21 cellular contexts compared by ENCODE assay signal in the genomic region with DNA sequence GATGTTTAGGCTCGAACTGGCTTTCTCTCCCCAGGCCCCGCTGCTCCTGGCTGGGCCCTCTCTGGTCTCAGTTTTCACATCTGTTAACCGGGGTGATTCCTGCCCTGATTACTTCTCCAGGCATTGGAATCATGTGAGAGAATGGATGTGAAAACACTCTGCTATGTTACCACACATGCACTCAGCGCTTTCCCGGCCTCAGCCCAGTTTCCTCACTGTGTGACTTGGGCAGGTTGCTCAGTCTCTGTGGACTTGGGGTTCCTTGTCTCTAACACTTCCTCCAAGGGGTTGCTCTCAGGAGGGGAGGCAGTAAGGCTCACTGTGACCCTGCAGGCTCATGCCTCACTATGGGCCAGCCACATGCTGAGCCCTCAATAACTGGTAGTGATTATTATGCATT.
"Had no signal": no experiment of that assay in that cellular context is flagged by ENCODE, and none has a peak within 500 bp of the region (broad histone marks: within the 10 kb centered on the region; RNA-seq: fewer than 3 reads in every experiment).

No MANE protein-coding gene starts in this region.

- H3K27me3 ChIP-seq: adrenal gland, ascending aorta, brain microvascular endothelial cell, right lobe of liver had no signal

- H3K9me3 ChIP-seq: adrenal gland, ascending aorta, left ventricle myocardium inferior, right lobe of liver had no signal

- DNase-seq: activated CD4-positive, alpha-beta T cell treated with anti-CD3 and anti-CD28 coated beads, Interleukin-2, amount 10 ng/mL, durations not matched to agents 24 days and 14 days; activated CD8-positive, alpha-beta T cell treated with anti-CD3 and anti-CD28 coated beads, Interleukin-2, amount 10 ng/mL, durations not matched to agents 7 days and 5 days; activated T-cell treated with anti-CD3 and anti-CD28 coated beads, Interleukin-2, amount 50 U/mL, for 24 hours; brain microvascular endothelial cell; caudate nucleus; dermis blood vessel endothelial cell; effector memory CD4-positive, alpha-beta T cell; foreskin melanocyte; left ventricle myocardium inferior; mammary epithelial cell; occipital lobe; right lobe of liver; stimulated activated CD4-positive, alpha-beta T cell treated with anti-CD3 and anti-CD28 coated beads, Interleukin-2, amount 100 ng/mL, for 48 hours; stimulated activated CD8-positive, alpha-beta memory T cell treated with anti-CD3 and anti-CD28 coated beads, Interleukin-4, amount 100 ng/mL, for 48 hours; stimulated activated naive B cell treated with anti-CD40 and anti-IgM and Interleukin-4, amounts not matched to agents 10 μg/mL and 1 μg/mL and 100 μg/mL, for 72 hours had no signal

- H3K9me3 Mint-ChIP-seq: activated naive CD4-positive, alpha-beta T cell treated with anti-CD3 and anti-CD28 coated beads, Interleukin-2, amount 50 U/mL, for 72 hours; activated T-cell treated with anti-CD3 and anti-CD28 coated beads, Interleukin-2, amount 50 U/mL, for 24 hours; activated T-helper 17 cell treated with anti-CD3 and anti-CD28 coated beads, Interleukin-2, amount 50 U/mL, for 72 hours; nephron progenitor cell had no signal

- H3K27ac Mint-ChIP-seq: activated CD4-positive, alpha-beta T cell treated with anti-CD3 and anti-CD28 coated beads, Interleukin-2, amount 10 ng/mL, durations not matched to agents 24 days and 14 days; activated CD8-positive, alpha-beta T cell treated with anti-CD3 and anti-CD28 coated beads, Interleukin-2, amount 10 ng/mL, durations not matched to agents 7 days and 5 days; activated T-cell treated with anti-CD3 and anti-CD28 coated beads, Interleukin-2, amount 50 U/mL, for 24 hours; activated T-helper 17 cell treated with anti-CD3 and anti-CD28 coated beads, Interleukin-2, amount 50 U/mL, for 72 hours; nephron progenitor cell; stimulated activated naive B cell treated with anti-CD40 and anti-IgM and Interleukin-4, amounts not matched to agents 10 μg/mL and 1 μg/mL and 100 μg/mL, for 72 hours had no signal

- H3K4me3 ChIP-seq: adrenal gland, ascending aorta, left ventricle myocardium inferior, right lobe of liver had no signal

- ATAC-seq: activated CD4-positive, CD25-positive, alpha-beta regulatory T cell treated with anti-CD3 and anti-CD28 coated beads, Interleukin-2, amount 50 U/mL, for 24 hours; activated CD8-positive, alpha-beta T cell treated with anti-CD3 and anti-CD28 coated beads, Interleukin-2, amount 10 ng/mL, durations not matched to agents 7 days and 5 days; activated naive CD4-positive, alpha-beta T cell treated with anti-CD3 and anti-CD28 coated beads, Interleukin-2, amount 50 U/mL, for 72 hours; activated T-helper 17 cell treated with anti-CD3 and anti-CD28 coated beads, Interleukin-2, amount 50 U/mL, for 72 hours; right lobe of liver; stimulated activated naive B cell treated with anti-CD40 and anti-IgM and Interleukin-4, amounts not matched to agents 10 μg/mL and 1 μg/mL and 100 μg/mL, for 72 hours had no signal

- H3K36me3 Mint-ChIP-seq: activated naive CD4-positive, alpha-beta T cell treated with anti-CD3 and anti-CD28 coated beads, Interleukin-2, amount 50 U/mL, for 72 hours; stimulated activated naive B cell treated with anti-CD40 and anti-IgM and Interleukin-4, amounts not matched to agents 10 μg/mL and 1 μg/mL and 100 μg/mL, for 72 hours had no signal

- H3K4me1 Mint-ChIP-seq: activated CD4-positive, alpha-beta T cell treated with anti-CD3 and anti-CD28 coated beads, Interleukin-2, amount 10 ng/mL, durations not matched to agents 24 days and 14 days; activated T-helper 17 cell treated with anti-CD3 and anti-CD28 coated beads, Interleukin-2, amount 50 U/mL, for 72 hours; stimulated activated naive B cell treated with anti-CD40 and anti-IgM and Interleukin-4, amounts not matched to agents 10 μg/mL and 1 μg/mL and 100 μg/mL, for 72 hours had no signal

- H3K4me1 ChIP-seq: adrenal gland, ascending aorta, right lobe of liver had no signal

- H3K27me3 Mint-ChIP-seq: activated CD4-positive, alpha-beta T cell treated with anti-CD3 and anti-CD28 coated beads, Interleukin-2, amount 10 ng/mL, durations not matched to agents 24 days and 14 days; activated T-cell treated with anti-CD3 and anti-CD28 coated beads, Interleukin-2, amount 50 U/mL, for 24 hours; stimulated activated naive B cell treated with anti-CD40 and anti-IgM and Interleukin-4, amounts not matched to agents 10 μg/mL and 1 μg/mL and 100 μg/mL, for 72 hours had no signal

- H3K4me3 Mint-ChIP-seq: activated CD4-positive, alpha-beta T cell treated with anti-CD3 and anti-CD28 coated beads, Interleukin-2, amount 10 ng/mL, durations not matched to agents 24 days and 14 days; activated CD8-positive, alpha-beta T cell treated with anti-CD3 and anti-CD28 coated beads, Interleukin-2, amount 10 ng/mL, durations not matched to agents 7 days and 5 days; activated T-cell treated with anti-CD3 and anti-CD28 coated beads, Interleukin-2, amount 50 U/mL, for 24 hours; activated T-helper 17 cell treated with anti-CD3 and anti-CD28 coated beads, Interleukin-2, amount 50 U/mL, for 72 hours; nephron progenitor cell; stimulated activated naive B cell treated with anti-CD40 and anti-IgM and Interleukin-4, amounts not matched to agents 10 μg/mL and 1 μg/mL and 100 μg/mL, for 72 hours had no signal

- H3K27ac ChIP-seq: adrenal gland, ascending aorta, brain microvascular endothelial cell, left ventricle myocardium inferior, right lobe of liver had no signal

- H3K36me3 ChIP-seq: adrenal gland, ascending aorta, brain microvascular endothelial cell, left ventricle myocardium inferior, right lobe of liver had no signal
